Comparison of ENCODE assay signal across 18 cellular contexts in the genomic region with DNA sequence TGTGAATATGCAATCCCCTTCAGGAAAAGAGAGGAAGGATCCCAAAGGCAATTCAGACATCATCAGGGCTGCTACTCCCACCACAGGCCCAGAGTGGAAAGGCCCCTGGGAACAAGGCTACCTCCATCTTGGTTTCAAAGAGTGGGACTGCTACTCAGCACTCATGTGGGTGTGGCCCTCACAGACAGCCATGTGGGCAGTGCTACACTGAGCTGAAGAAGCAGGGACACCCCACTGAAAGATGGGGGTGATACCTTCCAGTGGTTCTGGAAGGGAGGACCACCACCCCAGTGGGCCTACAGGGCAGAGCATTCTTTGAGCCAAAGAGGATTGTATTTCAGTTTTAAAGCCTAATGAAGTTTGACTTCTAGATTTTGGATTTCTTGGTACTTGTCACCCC. TPM values are rescaled to one million over a fixed set of nuclear protein-coding genes. Genes with fewer than 3 reads are reported as not detected.
DNase-seq lines count a peak whose midpoint lies in the region; ATAC-seq and TF ChIP-seq lines count a peak whose summit lies in the region.
"Had no signal": no experiment of that assay in that cellular context is flagged by ENCODE, and none has a peak within 500 bp of the region (broad histone marks: within the 10 kb centered on the region; RNA-seq: fewer than 3 reads in every experiment).

No MANE protein-coding gene starts in this region.

- no peaks in the 10 kb centered on the region for H3K36me3 ChIP-seq in left ventricle myocardium inferior
- H3K36me3 ChIP-seq in heart right ventricle, result no peaks in the 10 kb centered on the region
- no peaks in the 10 kb centered on the region for H3K36me3 ChIP-seq in neutrophil
- H3K36me3 ChIP-seq: BLaER1, HAP-1 had no signal

- DNase-seq in left ventricle myocardium inferior, result no peak
- no peak for DNase-seq in heart right ventricle
- peak; percentile 17 for DNase-seq in islet precursor cell
- no peak for DNase-seq in GM10266 (ENCODE audit: extremely low spot score)
- no peak for DNase-seq in ureter (ENCODE audit: low spot score)
- DNase-seq: Caco-2; CD4-positive, CD25-positive, alpha-beta regulatory T cell; CD8-positive, alpha-beta T cell; DMS153; DND-41; GOT3 had no signal

- H3K27me3 ChIP-seq in left ventricle myocardium inferior (ENCODE audit: low read depth), result no peaks in the 10 kb centered on the region
- no peaks in the 10 kb centered on the region for H3K27me3 ChIP-seq in heart right ventricle
- no peaks in the 10 kb centered on the region for H3K27me3 ChIP-seq in neutrophil
- H3K27me3 ChIP-seq: BLaER1 had no signal

- no peak for ATAC-seq in heart right ventricle
- ATAC-seq in GM18868 (IDR thresholded peaks at IDR 0.05; ENCODE audit: unreplicated experiment), result no peak
- ATAC-seq: CD8-positive, alpha-beta T cell; GM12878 had no signal

- H3K4me1 ChIP-seq in left ventricle myocardium inferior (peaks cover 38% of the 10 kb centered on the region), heart right ventricle (peaks cover 0 to 64% (median 40%) of the 10 kb centered on the region in 9 donors), neutrophil (ENCODE audit: control insufficient read depth in 1 of 2, insufficient read depth in 1 of 2, low read depth in 1 of 2, low read length in 1 of 2) (peaks cover 75 to 82% of the 10 kb centered on the region in 2 experiments)
- H3K4me1 ChIP-seq: Caco-2, HAP-1 had no signal

- intact Hi-C loops in left ventricle myocardium inferior (cut with micrococcal nuclease) (loop anchor here (10.0 kb wide), 1 partner anchor 363 kb away; no protein-coding TSS in a partner anchor), heart right ventricle (cut with DNase I) (no loop called here)

- TF ChIP-seq CTCF in left ventricle myocardium inferior (IDR thresholded peaks at IDR 0.05; ENCODE audit: borderline replicate concordance) (no peak), heart right ventricle (IDR thresholded peaks at IDR 0.05) (no peak), neutrophil (IDR thresholded peaks at IDR 0.05) (no peak), GM10266 (IDR thresholded peaks at IDR 0.05; ENCODE audit: control insufficient read depth, insufficient read depth, low read depth, missing control alignments) (no peak)

- H3K4me3 ChIP-seq in left ventricle myocardium inferior, result no peak overlapping the region
- no peak overlapping the region for H3K4me3 ChIP-seq in heart right ventricle
- no peak overlapping the region for H3K4me3 ChIP-seq in neutrophil (ENCODE audit: low read depth in 1 of 2, low read length in 1 of 2)
- H3K4me3 ChIP-seq: BLaER1, GM12878, HAP-1 had no signal

- peak overlapping the region; percentile 86 for H3K27ac ChIP-seq in left ventricle myocardium inferior (replicated peaks)
- H3K27ac ChIP-seq in heart right ventricle, result peak overlapping the region in 2 of 10 donors; percentile 82 to 83
- peak overlapping the region; percentile 3 for H3K27ac ChIP-seq in neutrophil
- H3K27ac ChIP-seq: 22Rv1, BLaER1, C4-2B had no signal

- peaks cover 9% of the 10 kb centered on the region for H3K9me3 ChIP-seq in left ventricle myocardium inferior (replicated peaks)
- peaks cover 0 to 9% (median 4%) of the 10 kb centered on the region in 11 donors for H3K9me3 ChIP-seq in heart right ventricle
- no peaks in the 10 kb centered on the region for H3K9me3 ChIP-seq in neutrophil
- H3K9me3 ChIP-seq: Caco-2, HAP-1 had no signal

RNA-seq across cellular contexts. Expression of gene LTA4H, which starts 16.4 kb away (rescaled TPM):
- 35.4 TPM for total RNA-seq in left ventricle myocardium inferior
- 10 to 100 TPM; 31.8 to 50.6 (median 39.4) TPM for total RNA-seq in heart right ventricle
- polyA plus RNA-seq in heart right ventricle, result 10 to 100 TPM; 25.2 to 25.6 TPM
- total RNA-seq in ureter, result 64.0 TPM

RNA-seq across cellular contexts. Expression of gene HAL, which starts 55.6 kb away (rescaled TPM):
- total RNA-seq in left ventricle myocardium inferior, result not detected
- under 1 TPM in 6 of 10 donors, not detected in 4; 0.15 to 0.93 (median 0.43) TPM for total RNA-seq in heart right ventricle
- polyA plus RNA-seq in heart right ventricle, result under 1 TPM; 0.07 to 0.15 TPM
- total RNA-seq in ureter, result 1.8 TPM
- polyA plus RNA-seq: CD4-positive, CD25-positive, alpha-beta regulatory T cell had no signal
